In genomic region chr14:61547186-61548121, GRCh38 we compare ENCODE assay signal across 8 cellular contexts.
DNase-seq lines count a peak whose midpoint lies in the region; ATAC-seq and TF ChIP-seq lines count a peak whose summit lies in the region.

No MANE protein-coding gene starts in this region.

- no peaks in the 10 kb centered on the region for H3K79me2 ChIP-seq in osteoblast (ENCODE audit: insufficient read depth, low read length)

- peak overlapping the region; percentile 61 for H3K4me2 ChIP-seq in osteoblast (ENCODE audit: insufficient read depth, low read length)

- H3K4me1 Mint-ChIP-seq in CD8-positive, alpha-beta T cell (ENCODE audit: low read depth): peaks cover 33% of the 10 kb centered on the region

- no peak for TF ChIP-seq CTCF in CD8-positive, alpha-beta T cell (IDR thresholded peaks at IDR 0.05)
- TF ChIP-seq CTCF in osteoblast (IDR thresholded peaks at IDR 0.05; ENCODE audit: extremely low read depth, low read depth, low read length): no peak

- peak overlapping the region; percentile 59 for H2AFZ ChIP-seq in osteoblast (ENCODE audit: low read length)

- intact Hi-C loops in CD8-positive, alpha-beta T cell (cut with DNase I, micrococcal nuclease): loop anchor here in 1 of 2 experiments (5.0 kb wide), 1 partner anchor 45 kb away; no protein-coding TSS in a partner anchor

- no peaks in the 10 kb centered on the region for H3K9me3 Mint-ChIP-seq in CD8-positive, alpha-beta T cell

- no peak for ATAC-seq in CD8-positive, alpha-beta T cell
- ATAC-seq in GM19395 (IDR thresholded peaks at IDR 0.05; ENCODE audit: unreplicated experiment) (no peak), GM18505 (IDR thresholded peaks at IDR 0.05; ENCODE audit: unreplicated experiment) (no peak)

- no peaks in the 10 kb centered on the region for H3K27me3 Mint-ChIP-seq in CD8-positive, alpha-beta T cell (ENCODE audit: low read depth)

- POLR2A ChIA-PET in CD8-positive, alpha-beta T cell (lab: Charles Lee): no interaction called here

- H3K27ac ChIP-seq in CD8-positive, alpha-beta T cell (ENCODE audit: low read depth, low read length): no peak overlapping the region
- H3K27ac ChIP-seq in cingulate gyrus (ENCODE audit: low read depth, low read length): peak overlapping the region; percentile 65
- peak overlapping the region; percentile 95 for H3K27ac ChIP-seq in osteoblast (ENCODE audit: low read depth, low read length)

- H3K4me3 ChIP-seq in CD8-positive, alpha-beta T cell (ENCODE audit: low read depth, low read length): no peak overlapping the region
- no peak overlapping the region for H3K4me3 ChIP-seq in osteoblast (ENCODE audit: insufficient read depth, low read length)

- CTCF ChIA-PET in CD8-positive, alpha-beta T cell (lab: Charles Lee): interaction anchor here (1.1 to 1.9 kb wide), 3 partner anchors 44 to 290 kb away, joined by 3 to 7 read pairs (median 6); no protein-coding TSS in a partner anchor

- no peak for TF ChIP-seq POLR2A in GM18505 (IDR thresholded peaks at IDR 0.05; ENCODE audit: borderline replicate concordance, extremely low read depth, insufficient read depth, insufficient read length)

- H3K27me3 ChIP-seq in CD8-positive, alpha-beta T cell (ENCODE audit: insufficient read depth, low read length): no peaks in the 10 kb centered on the region
- no peaks in the 10 kb centered on the region for H3K27me3 ChIP-seq in osteoblast (ENCODE audit: insufficient read depth, low read length)

- DNase-seq in CD8-positive, alpha-beta T cell: no peak
- DNase-seq in NCI-H460 (ENCODE audit: extremely low read depth, low read depth) (peak; percentile 71), osteoblast (ENCODE audit: insufficient read length, low spot score, missing footprints) (peak; percentile 85), NCI-H2029 (lab: John Stamatoyannopoulos, UW) (no peak)
- DNase-seq in activated CD4-positive, alpha-beta T cell treated with anti-CD3 and anti-CD28 coated beads for 4 hours: no peak

- H3K4me3 Mint-ChIP-seq in CD8-positive, alpha-beta T cell: no peak overlapping the region

- peaks cover 97% of the 10 kb centered on the region for H3K36me3 Mint-ChIP-seq in CD8-positive, alpha-beta T cell

- peaks cover 8% of the 10 kb centered on the region for H3K4me1 ChIP-seq in CD8-positive, alpha-beta T cell (ENCODE audit: insufficient read depth, low read length)
- peaks cover 42% of the 10 kb centered on the region for H3K4me1 ChIP-seq in osteoblast (ENCODE audit: insufficient read depth, low read length)

- peak overlapping the region; percentile 82 for H3K27ac Mint-ChIP-seq in CD8-positive, alpha-beta T cell

- no peaks in the 10 kb centered on the region for H3K9me3 ChIP-seq in CD8-positive, alpha-beta T cell (ENCODE audit: low read length)
- H3K9me3 ChIP-seq in osteoblast (ENCODE audit: low read depth, low read length): no peaks in the 10 kb centered on the region

- peaks cover 77% of the 10 kb centered on the region for H3K36me3 ChIP-seq in CD8-positive, alpha-beta T cell (ENCODE audit: insufficient read depth, low read length)
- no peaks in the 10 kb centered on the region for H3K36me3 ChIP-seq in osteoblast (ENCODE audit: insufficient read depth, low read length)

- H4K20me1 ChIP-seq in osteoblast (ENCODE audit: insufficient read depth, low read length): no peaks in the 10 kb centered on the region

Comparison
In these comparisons a context has a peak if more than half of its experiments do, and no peak if none do; other contexts are left out.
1. DNase-seq: peak in NCI-H460 (single experiment) and osteoblast (single experiment); none in CD8-positive, alpha-beta T cell (0 of 7), activated CD4-positive, alpha-beta T cell treated with anti-CD3 and anti-CD28 coated beads for 4 hours (0 of 2) and NCI-H2029 (single experiment).